Comparison of ENCODE assay signal across 10 cellular contexts in genomic region chr5:102762828-102763227, GRCh38. TPM values are rescaled to one million over a fixed set of nuclear protein-coding genes. Genes with fewer than 3 reads are reported as not detected.
DNase-seq lines count a peak whose midpoint lies in the region; ATAC-seq and TF ChIP-seq lines count a peak whose summit lies in the region.
"Had no signal": no experiment of that assay in that cellular context is flagged by ENCODE, and none has a peak within 500 bp of the region (broad histone marks: within the 10 kb centered on the region; RNA-seq: fewer than 3 reads in every experiment).

No MANE protein-coding gene starts in this region.

- peaks cover 5 to 42% of the 10 kb centered on the region in 2 donors for H3K4me1 ChIP-seq in naive thymus-derived CD4-positive, alpha-beta T cell (ENCODE audit: control insufficient read depth in 2 of 2, insufficient read depth in 2 of 2, low read length in 2 of 2)

- no peaks in the 10 kb centered on the region for H3K9me3 Mint-ChIP-seq in activated CD8-positive, alpha-beta T cell treated with anti-CD3 and anti-CD28 coated beads, Interleukin-2, amount 10 ng/mL, durations not matched to agents 7 days and 5 days (ENCODE audit: insufficient read depth)
- no peaks in the 10 kb centered on the region for H3K9me3 Mint-ChIP-seq in naive thymus-derived CD4-positive, alpha-beta T cell

- H3K36me3 Mint-ChIP-seq in activated CD8-positive, alpha-beta T cell treated with anti-CD3 and anti-CD28 coated beads, Interleukin-2, amount 10 ng/mL, durations not matched to agents 7 days and 5 days (ENCODE audit: low read depth), result peaks cover 2% of the 10 kb centered on the region
- peaks cover 0 to 8% (median 0%) of the 10 kb centered on the region in 5 donors for H3K36me3 Mint-ChIP-seq in naive thymus-derived CD4-positive, alpha-beta T cell

- no peaks in the 10 kb centered on the region for H3K27me3 Mint-ChIP-seq in activated CD8-positive, alpha-beta T cell treated with anti-CD3 and anti-CD28 coated beads, Interleukin-2, amount 10 ng/mL, durations not matched to agents 7 days and 5 days (ENCODE audit: low read depth)
- no peaks in the 10 kb centered on the region for H3K27me3 Mint-ChIP-seq in naive thymus-derived CD4-positive, alpha-beta T cell

- TF ChIP-seq CTCF in GM06990 (IDR thresholded peaks at IDR 0.05; ENCODE audit: insufficient read depth, low read length, poor library complexity, severe bottlenecking) (no peak), coronary artery (IDR thresholded peaks at IDR 0.05) (no peak)

- no peak overlapping the region for H3K27ac ChIP-seq in naive thymus-derived CD4-positive, alpha-beta T cell (ENCODE audit: low read depth, low read length)
- H3K27ac ChIP-seq in coronary artery, result no peak overlapping the region

- peak overlapping the region; percentile 43 for H3K27ac Mint-ChIP-seq in activated CD8-positive, alpha-beta T cell treated with anti-CD3 and anti-CD28 coated beads, Interleukin-2, amount 10 ng/mL, durations not matched to agents 7 days and 5 days
- H3K27ac Mint-ChIP-seq in naive thymus-derived CD4-positive, alpha-beta T cell, result peak overlapping the region in 3 of 9 donors; percentile 9 to 87 (median 23)

- H3K9me3 ChIP-seq in naive thymus-derived CD4-positive, alpha-beta T cell (ENCODE audit: control insufficient read depth in 2 of 3, low read length in 3 of 3), result no peaks in the 10 kb centered on the region
- H3K9me3 ChIP-seq: testis had no signal

- H3K4me1 Mint-ChIP-seq in activated CD8-positive, alpha-beta T cell treated with anti-CD3 and anti-CD28 coated beads, Interleukin-2, amount 10 ng/mL, durations not matched to agents 7 days and 5 days (ENCODE audit: low read depth), result peaks cover 72% of the 10 kb centered on the region
- peaks cover 24 to 66% (median 48%) of the 10 kb centered on the region in 7 donors for H3K4me1 Mint-ChIP-seq in naive thymus-derived CD4-positive, alpha-beta T cell

- H3K4me3 ChIP-seq in GM06990 (replicated peaks; ENCODE audit: low read depth, low read length), result peak overlapping the region; percentile 28; the same call in 1 of the 2 replicates
- peak overlapping the region; percentile 9 for H3K4me3 ChIP-seq in naive thymus-derived CD4-positive, alpha-beta T cell (ENCODE audit: low read length)
- H3K4me3 ChIP-seq in coronary artery, result no peak overlapping the region
- H3K4me3 ChIP-seq: testis had no signal

- CTCF ChIA-PET in activated CD8-positive, alpha-beta T cell treated with anti-CD3 and anti-CD28 coated beads, Interleukin-2, amount 10 ng/mL, durations not matched to agents 7 days and 5 days (lab: Charles Lee), result interaction anchor here (0.8 to 3.4 kb wide), 6 partner anchors 10 to 462 kb away, joined by 3 to 21 read pairs (median 5); no protein-coding TSS in a partner anchor
- CTCF ChIA-PET in naive thymus-derived CD4-positive, alpha-beta T cell (lab: Charles Lee), result no interaction called here

- ATAC-seq in GM21390 (IDR thresholded peaks at IDR 0.05; ENCODE audit: unreplicated experiment), result peak; percentile 15
- no peak for ATAC-seq in activated CD8-positive, alpha-beta T cell treated with anti-CD3 and anti-CD28 coated beads, Interleukin-2, amount 10 ng/mL, durations not matched to agents 7 days and 5 days
- ATAC-seq in naive thymus-derived CD4-positive, alpha-beta T cell, result no peak

- no peak for DNase-seq in GM06990 (ENCODE audit: extremely low read depth, insufficient read length)
- no peak for DNase-seq in activated CD8-positive, alpha-beta T cell treated with anti-CD3 and anti-CD28 coated beads, Interleukin-2, amount 10 ng/mL, durations not matched to agents 7 days and 5 days
- no peak for DNase-seq in naive thymus-derived CD4-positive, alpha-beta T cell
- no peak for DNase-seq in HUDEP-2 (lab: John Stamatoyannopoulos, UW; ENCODE audit: unreplicated experiment in 76 of 76)
- DNase-seq in NCI-H1436 (lab: John Stamatoyannopoulos, UW), result no peak
- DNase-seq in coronary artery (ENCODE audit: low spot score), result no peak
- no peak for DNase-seq in islet precursor cell
- DNase-seq: stimulated activated CD4-positive, alpha-beta T cell treated with anti-CD3 and anti-CD28 coated beads, Interleukin-1b, Interleukin-23, amount 100 ng/mL, for 48 hours; testis had no signal

- intact Hi-C loops in naive thymus-derived CD4-positive, alpha-beta T cell (cut with micrococcal nuclease), result loop anchor here in 1 of 2 donors (1.0 kb wide), 2 partner anchors 15 to 376 kb away; no protein-coding TSS in a partner anchor

- POLR2A ChIA-PET in activated CD8-positive, alpha-beta T cell treated with anti-CD3 and anti-CD28 coated beads, Interleukin-2, amount 10 ng/mL, durations not matched to agents 7 days and 5 days (lab: Charles Lee), result no interaction called here
- POLR2A ChIA-PET in naive thymus-derived CD4-positive, alpha-beta T cell (lab: Charles Lee), result no interaction called here

- no peaks in the 10 kb centered on the region for H3K27me3 ChIP-seq in GM06990 (replicated peaks; ENCODE audit: control insufficient read depth, insufficient read depth, low read length)
- H3K27me3 ChIP-seq in naive thymus-derived CD4-positive, alpha-beta T cell (ENCODE audit: control insufficient read depth in 2 of 2, insufficient read depth in 2 of 2, low read length in 2 of 2), result no peaks in the 10 kb centered on the region
- H3K27me3 ChIP-seq: testis had no signal

- no peaks in the 10 kb centered on the region for H3K36me3 ChIP-seq in GM06990 (ENCODE audit: control insufficient read depth, insufficient read depth, low read length)
- no peaks in the 10 kb centered on the region for H3K36me3 ChIP-seq in naive thymus-derived CD4-positive, alpha-beta T cell (ENCODE audit: control insufficient read depth in 2 of 3, insufficient read depth in 3 of 3, low read length in 3 of 3)

- H3K4me3 Mint-ChIP-seq in activated CD8-positive, alpha-beta T cell treated with anti-CD3 and anti-CD28 coated beads, Interleukin-2, amount 10 ng/mL, durations not matched to agents 7 days and 5 days, result peak overlapping the region; percentile 30
- peak overlapping the region in 2 of 10 donors; percentile 60 to 85 for H3K4me3 Mint-ChIP-seq in naive thymus-derived CD4-positive, alpha-beta T cell

RNA-seq across cellular contexts. Expression of gene PAM, which starts 7.7 kb away (rescaled TPM):
- total RNA-seq in activated CD8-positive, alpha-beta T cell treated with anti-CD3 and anti-CD28 coated beads, Interleukin-2, amount 10 ng/mL, durations not matched to agents 7 days and 5 days, result 10 to 100 TPM; 16.1 to 16.3 TPM
- total RNA-seq in naive thymus-derived CD4-positive, alpha-beta T cell, result 10 to 100 TPM; 12.5 to 36.6 (median 15.2) TPM
- polyA plus RNA-seq in naive thymus-derived CD4-positive, alpha-beta T cell, result 10 to 100 TPM; 10.3 to 10.4 TPM
